ENCODE assay signal across 1 cellular context in genomic region chr20:63008541-63009043, GRCh38.
TF ChIP-seq lines count a peak whose summit lies in the region.

No MANE protein-coding gene starts in this region.

TF ChIP-seq in K562, 482 proteins besides CTCF, POLR2A, EP300 and RAD21:
- TF ChIP-seq NCOR1 (IDR thresholded peaks at IDR 0.05): no peak
- TF ChIP-seq, protein P1, sequence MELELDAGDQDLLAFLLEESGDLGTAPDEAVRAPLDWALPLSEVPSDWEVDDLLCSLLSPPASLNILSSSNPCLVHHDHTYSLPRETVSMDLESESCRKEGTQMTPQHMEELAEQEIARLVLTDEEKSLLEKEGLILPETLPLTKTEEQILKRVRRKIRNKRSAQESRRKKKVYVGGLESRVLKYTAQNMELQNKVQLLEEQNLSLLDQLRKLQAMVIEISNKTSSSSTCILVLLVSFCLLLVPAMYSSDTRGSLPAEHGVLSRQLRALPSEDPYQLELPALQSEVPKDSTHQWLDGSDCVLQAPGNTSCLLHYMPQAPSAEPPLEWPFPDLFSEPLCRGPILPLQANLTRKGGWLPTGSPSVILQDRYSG (tag; conservative IDR thresholded peaks at IDR 0.05; ENCODE audit: low read depth): no peak
- TF ChIP-seq STAT6 (CRISPR knock-in tag; IDR thresholded peaks at IDR 0.05): no peak
TF ChIP-seq in K562: peak in this region for 0.
